In genomic region chr6:110217255-110217654, GRCh38 we compare ENCODE assay signal across 19 cellular contexts. TPM values are rescaled to one million over a fixed set of nuclear protein-coding genes. Genes with fewer than 3 reads are reported as not detected.
DNase-seq lines count a peak whose midpoint lies in the region; ATAC-seq and TF ChIP-seq lines count a peak whose summit lies in the region.
"Had no signal": no experiment of that assay in that cellular context is flagged by ENCODE, and none has a peak within 500 bp of the region (broad histone marks: within the 10 kb centered on the region; RNA-seq: fewer than 3 reads in every experiment).

No MANE protein-coding gene starts in this region.

- no peaks in the 10 kb centered on the region for H3K4me1 Mint-ChIP-seq in activated T-helper 1 cell treated with anti-CD3 and anti-CD28 coated beads, Interleukin-12 subunit alpha, Interleukin-12 subunit beta, Interleukin-2, Interleukin-4 antibody, amounts not matched to agents 30 ng/mL and 10 ng/mL and 1 ng/mL, durations not matched to agents 14 hours and 24 hours and 36 hours (ENCODE audit: low read depth)

- no peak for TF ChIP-seq CTCF in choroid plexus epithelial cell (conservative IDR thresholded peaks at IDR 0.05; ENCODE audit: low read depth, low read length)

- DNase-seq in EH (ENCODE audit: low read depth): peak; percentile 61
- DNase-seq in choroid plexus epithelial cell (ENCODE audit: low read depth): peak; percentile 49
- DNase-seq in kidney glomerular epithelial cell (lab: John Stamatoyannopoulos, UW): peak; percentile 78
- DNase-seq in substantia nigra (lab: John Stamatoyannopoulos, UW): no peak
- DNase-seq in SHP77 treated with DMSO at 0.1 percent for 48 hours (lab: John Stamatoyannopoulos, UW): no peak
- DNase-seq in Right ventricle myocardium superior: no peak
- DNase-seq in activated T-helper 1 cell treated with anti-CD3 and anti-CD28 coated beads, Interleukin-12 subunit alpha, Interleukin-12 subunit beta, Interleukin-2, Interleukin-4 antibody, amounts not matched to agents 30 ng/mL and 10 ng/mL and 1 ng/mL, durations not matched to agents 14 hours and 24 hours and 36 hours (ENCODE audit: low spot score): no peak
- DNase-seq: activated CD4-positive, alpha-beta T cell treated with anti-CD3 and anti-CD28 coated beads for 1 hour; activated CD8-positive, alpha-beta memory T cell treated with anti-CD3 and anti-CD28 coated beads, Interleukin-2, amount 50 U/mL, for 48 hours; glutamatergic neuron; kidney; NK-92 treated with Interleukin-12 subunit alpha and Interleukin-12 subunit beta, amount 100 ng/mL, for 24 hours; SHP77; stimulated activated CD4-positive, alpha-beta T cell treated with anti-CD3 and anti-CD28 coated beads, Interleukin-4, amount 100 ng/mL, for 4 hours had no signal

- H3K9ac ChIP-seq in HUES6 (ENCODE audit: low read length): no peak overlapping the region

- H3K27ac Mint-ChIP-seq in activated T-helper 1 cell treated with anti-CD3 and anti-CD28 coated beads, Interleukin-12 subunit alpha, Interleukin-12 subunit beta, Interleukin-2, Interleukin-4 antibody, amounts not matched to agents 30 ng/mL and 10 ng/mL and 1 ng/mL, durations not matched to agents 14 hours and 24 hours and 36 hours: no peak overlapping the region
- H3K27ac Mint-ChIP-seq: activated naive CD4-positive, alpha-beta T cell treated with anti-CD3 and anti-CD28 coated beads, Interleukin-2, amount 50 U/mL, for 72 hours had no signal

- H3K4me3 Mint-ChIP-seq in activated T-helper 1 cell treated with anti-CD3 and anti-CD28 coated beads, Interleukin-12 subunit alpha, Interleukin-12 subunit beta, Interleukin-2, Interleukin-4 antibody, amounts not matched to agents 30 ng/mL and 10 ng/mL and 1 ng/mL, durations not matched to agents 14 hours and 24 hours and 36 hours: no peak overlapping the region

- H3K4me1 ChIP-seq in HUES6 (ENCODE audit: control insufficient read depth, insufficient read depth, low read length): 0 out of 2 replicates have a peak, but pooled peaks cover 3% of the 10 kb centered on the region
- H3K4me1 ChIP-seq: tibial nerve had no signal

- no peaks in the 10 kb centered on the region for H3K9me3 ChIP-seq in HUES6 (ENCODE audit: control insufficient read depth, insufficient read depth, low read depth, low read length)
- H3K9me3 ChIP-seq: tibial nerve had no signal

- no peak overlapping the region for H3K4me3 ChIP-seq in HUES6 (ENCODE audit: low read depth, low read length)
- no peak overlapping the region for H3K4me3 ChIP-seq in choroid plexus epithelial cell (ENCODE audit: low read depth, low read length)
- H3K4me3 ChIP-seq: K562, tibial nerve had no signal

- no peak for ATAC-seq in Right ventricle myocardium superior (ENCODE audit: poor library complexity)
- ATAC-seq: K562 had no signal

- no peaks in the 10 kb centered on the region for H3K9me3 Mint-ChIP-seq in activated T-helper 1 cell treated with anti-CD3 and anti-CD28 coated beads, Interleukin-12 subunit alpha, Interleukin-12 subunit beta, Interleukin-2, Interleukin-4 antibody, amounts not matched to agents 30 ng/mL and 10 ng/mL and 1 ng/mL, durations not matched to agents 14 hours and 24 hours and 36 hours
- H3K9me3 Mint-ChIP-seq: activated naive CD4-positive, alpha-beta T cell treated with anti-CD3 and anti-CD28 coated beads, Interleukin-2, amount 50 U/mL, for 72 hours had no signal

- no peaks in the 10 kb centered on the region for H3K27me3 Mint-ChIP-seq in activated T-helper 1 cell treated with anti-CD3 and anti-CD28 coated beads, Interleukin-12 subunit alpha, Interleukin-12 subunit beta, Interleukin-2, Interleukin-4 antibody, amounts not matched to agents 30 ng/mL and 10 ng/mL and 1 ng/mL, durations not matched to agents 14 hours and 24 hours and 36 hours (ENCODE audit: insufficient read depth)

- H3K36me3 ChIP-seq in HUES6 (ENCODE audit: control insufficient read depth, insufficient read depth, low read length): peaks cover 68% of the 10 kb centered on the region

- peaks cover 35% of the 10 kb centered on the region for H3K36me3 Mint-ChIP-seq in activated T-helper 1 cell treated with anti-CD3 and anti-CD28 coated beads, Interleukin-12 subunit alpha, Interleukin-12 subunit beta, Interleukin-2, Interleukin-4 antibody, amounts not matched to agents 30 ng/mL and 10 ng/mL and 1 ng/mL, durations not matched to agents 14 hours and 24 hours and 36 hours (ENCODE audit: low read depth)

- intact Hi-C loops in Right ventricle myocardium superior (cut with DNase I): no loop called here
- intact Hi-C loops in activated T-helper 1 cell treated with anti-CD3 and anti-CD28 coated beads, Interleukin-12 subunit alpha, Interleukin-12 subunit beta, Interleukin-2, Interleukin-4 antibody, amounts not matched to agents 30 ng/mL and 10 ng/mL and 1 ng/mL, durations not matched to agents 14 hours and 24 hours and 36 hours (cut with micrococcal nuclease): no loop called here

- H3K27ac ChIP-seq in HUES6 (ENCODE audit: low read depth, low read length): 0 out of 2 replicates have a peak overlapping the region, but pooled peaks have one; percentile 13
- no peak overlapping the region for H3K27ac ChIP-seq in substantia nigra (ENCODE audit: low read depth, low read length, poor library complexity, severe bottlenecking)
- H3K27ac ChIP-seq: C4-2B, tibial nerve had no signal

- H3K27me3 ChIP-seq in HUES6 (ENCODE audit: control insufficient read depth, insufficient read depth, low read length): no peaks in the 10 kb centered on the region
- H3K27me3 ChIP-seq: tibial nerve had no signal

RNA-seq across cellular contexts. Expression of gene CDC40, which starts 37.0 kb away (rescaled TPM):
- 15.0 TPM for total RNA-seq in Right ventricle myocardium superior
- total RNA-seq in activated T-helper 1 cell treated with anti-CD3 and anti-CD28 coated beads, Interleukin-12 subunit alpha, Interleukin-12 subunit beta, Interleukin-2, Interleukin-4 antibody, amounts not matched to agents 30 ng/mL and 10 ng/mL and 1 ng/mL, durations not matched to agents 14 hours and 24 hours and 36 hours: 22.9 and 30.0 TPM in 2 replicates

RNA-seq across cellular contexts. Expression of gene WASF1, which starts 37.8 kb away (rescaled TPM):
- 1.2 TPM for total RNA-seq in Right ventricle myocardium superior
- 2.0 and 2.3 TPM in 2 replicates for total RNA-seq in activated T-helper 1 cell treated with anti-CD3 and anti-CD28 coated beads, Interleukin-12 subunit alpha, Interleukin-12 subunit beta, Interleukin-2, Interleukin-4 antibody, amounts not matched to agents 30 ng/mL and 10 ng/mL and 1 ng/mL, durations not matched to agents 14 hours and 24 hours and 36 hours

Comparison
In these comparisons a context has a peak if more than half of its experiments do, and no peak if none do; other contexts are left out.
1. DNase-seq: peak in EH (single experiment), choroid plexus epithelial cell (single experiment) and kidney glomerular epithelial cell (single experiment); none in substantia nigra (0 of 49), SHP77 treated with DMSO at 0.1 percent for 48 hours (single experiment), Right ventricle myocardium superior (single experiment) and activated T-helper 1 cell treated with anti-CD3 and anti-CD28 coated beads, Interleukin-12 subunit alpha, Interleukin-12 subunit beta, Interleukin-2, Interleukin-4 antibody, amounts not matched to agents 30 ng/mL and 10 ng/mL and 1 ng/mL, durations not matched to agents 14 hours and 24 hours and 36 hours (single experiment).